9 cellular contexts compared by ENCODE assay signal in genomic region chr22:38313384-38313955, GRCh38. TPM values are rescaled to one million over a fixed set of nuclear protein-coding genes. Genes with fewer than 3 reads are reported as not detected.
DNase-seq lines count a peak whose midpoint lies in the region; ATAC-seq and TF ChIP-seq lines count a peak whose summit lies in the region.
"Had no signal": no experiment of that assay in that cellular context is flagged by ENCODE, and none has a peak within 500 bp of the region (broad histone marks: within the 10 kb centered on the region; RNA-seq: fewer than 3 reads in every experiment).

No MANE protein-coding gene starts in this region.

- peak overlapping the region; percentile 98 for H3K9ac ChIP-seq in BLaER1
- H3K9ac ChIP-seq in muscle layer of colon (ENCODE audit: low read length) = peak overlapping the region; percentile 98

- no peaks in the 10 kb centered on the region for H3K27me3 ChIP-seq in BLaER1
- no peaks in the 10 kb centered on the region for H3K27me3 ChIP-seq in Panc1 (ENCODE audit: control insufficient read depth, insufficient read depth, low read length)
- no peaks in the 10 kb centered on the region for H3K27me3 ChIP-seq in muscle layer of colon (ENCODE audit: control insufficient read depth in 1 of 2, insufficient read depth in 2 of 2, low read length in 2 of 2)

- H4K20me1 ChIP-seq in BLaER1 = peaks cover 81% of the 10 kb centered on the region

- in situ Hi-C loops in Panc1 (cut with HindIII; ENCODE audit: low pct_unique_long_range_greater_than_20kb, low sequenced_read_pairs) = no loop called here

- CTCF ChIA-PET in Panc1 (lab: Charles Lee) = no interaction called here

- no TSS peak for BruUV-seq in Panc1 (replicated peaks; lab: Mats Ljungman, UMichigan)

- peak; percentile 68 for DNase-seq in Panc1 (ENCODE audit: low read depth, low spot score)
- DNase-seq in dermis blood vessel endothelial cell = peak; percentile 47
- DNase-seq in ecto neural progenitor cell (ENCODE audit: low spot score) = no peak
- DNase-seq in stimulated activated CD4-positive, alpha-beta T cell treated with anti-CD3 and anti-CD28 coated beads, Interleukin-2, amount 100 ng/mL, for 48 hours = no peak
- DNase-seq in NCI-H2227 treated with DMSO at 0.1 percent for 48 hours (lab: John Stamatoyannopoulos, UW) = no peak
- DNase-seq in NCI-H187 (lab: John Stamatoyannopoulos, UW) = no peak

- no peak for TF ChIP-seq CTCF in Panc1 (IDR thresholded peaks at IDR 0.05)

- POLR2A ChIA-PET in Panc1 (lab: Charles Lee) = no interaction called here

- no peak for ATAC-seq in Panc1
- ATAC-seq: HCT116 had no signal

- H3K9me3 ChIP-seq in BLaER1 (no peaks in the 10 kb centered on the region), Panc1 (ENCODE audit: control insufficient read depth, insufficient read depth, low read depth, low read length) (no peaks in the 10 kb centered on the region), muscle layer of colon (ENCODE audit: low read length) (no peaks in the 10 kb centered on the region)

- H3K4me1 ChIP-seq in BLaER1 = peaks cover 82% of the 10 kb centered on the region
- peaks cover 21% of the 10 kb centered on the region for H3K4me1 ChIP-seq in Panc1 (ENCODE audit: control insufficient read depth, insufficient read depth, low read length)
- peaks cover 81% of the 10 kb centered on the region for H3K4me1 ChIP-seq in muscle layer of colon (ENCODE audit: insufficient read depth, low read length)

- peaks cover 60% of the 10 kb centered on the region for H3K36me3 ChIP-seq in BLaER1
- H3K36me3 ChIP-seq in Panc1 (ENCODE audit: control insufficient read depth, insufficient read depth, low read length) = peaks cover 5% of the 10 kb centered on the region
- peaks cover 28% of the 10 kb centered on the region for H3K36me3 ChIP-seq in muscle layer of colon (ENCODE audit: insufficient read depth, low read length)

- intact Hi-C loops in Panc1 (cut with micrococcal nuclease; ENCODE audit: unreplicated experiment) = no loop called here

- H3K4me2 ChIP-seq in BLaER1 = peak overlapping the region; percentile 87

- H3K4me3 ChIP-seq in BLaER1 (peak overlapping the region; percentile 87), Panc1 (ENCODE audit: low read depth in 2 of 2, low read length in 2 of 2) (peak overlapping the region in 1 of 2 experiments; percentile 91; a peak in 2 of 4 replicates), muscle layer of colon (ENCODE audit: low read depth in 1 of 2, low read length in 2 of 2) (peak overlapping the region; percentile 5 to 89)

- H3K27ac ChIP-seq in BLaER1 (peak overlapping the region; percentile 98), Panc1 (ENCODE audit: low read length) (peak overlapping the region; percentile 13; the same call in 1 of the 2 replicates), muscle layer of colon (ENCODE audit: low read depth, low read length) (peak overlapping the region; percentile 99)

RNA-seq across cellular contexts. Expression of gene CSNK1E, which starts 3.8 kb away (rescaled TPM):
- total RNA-seq in Panc1 (2021; ENCODE audit: unreplicated experiment) (115 TPM), dermis blood vessel endothelial cell (127 and 141 TPM in 2 replicates)
- 141 TPM for polyA plus RNA-seq in Panc1 (2012; ENCODE audit: insufficient read length)

RNA-seq across cellular contexts. Expression of gene TMEM184B, which starts 40.7 kb away (rescaled TPM):
- 54.2 TPM for total RNA-seq in Panc1 (2021; ENCODE audit: unreplicated experiment)
- polyA plus RNA-seq in Panc1 (2012; ENCODE audit: insufficient read length) = 60.0 TPM
- total RNA-seq in dermis blood vessel endothelial cell = 36.2 and 49.4 TPM in 2 replicates

Comparison
In these comparisons a context has a peak if more than half of its experiments do, and no peak if none do; other contexts are left out.
1. H3K27ac ChIP-seq: peak in every context shown above with its lines; median percentile 99 in muscle layer of colon; 98 in BLaER1; 13 in Panc1.
2. DNase-seq: peak in Panc1 (single experiment) and dermis blood vessel endothelial cell (single experiment); none in ecto neural progenitor cell (single experiment), stimulated activated CD4-positive, alpha-beta T cell treated with anti-CD3 and anti-CD28 coated beads, Interleukin-2, amount 100 ng/mL, for 48 hours (0 of 2), NCI-H2227 treated with DMSO at 0.1 percent for 48 hours (single experiment) and NCI-H187 (0 of 2).